2 cellular contexts compared by ENCODE assay signal in genomic region chr17:46140645-46141197, GRCh38.
A peak's percentile ranks its signal among the peaks of the same experiment; 100 is the strongest.
TF ChIP-seq lines count a peak whose summit lies in the region.

No MANE protein-coding gene starts in this region.

TF ChIP-seq in HepG2, 621 proteins besides CTCF, POLR2A, EP300 and RAD21:
- TF ChIP-seq MAFF (IDR thresholded peaks at IDR 0.05; ENCODE audit: low read depth, low read length) (peak; percentile 75), MAFK (conservative IDR thresholded peaks at IDR 0.05 in 1 of 2, IDR thresholded peaks at IDR 0.05 in 1 of 2; ENCODE audit: low read length in 2 of 2) (peak; percentile 67 to 82), PITX1 (CRISPR knock-in tag; IDR thresholded peaks at IDR 0.05) (no peak), ELF3 (CRISPR knock-in tag; IDR thresholded peaks at IDR 0.05) (no peak), ZNF329 (CRISPR knock-in tag; IDR thresholded peaks at IDR 0.05; ENCODE audit: low read depth) (no peak), TBX2 (CRISPR knock-in tag; IDR thresholded peaks at IDR 0.05; ENCODE audit: borderline replicate concordance) (no peak)

TF ChIP-seq in K562, 482 proteins besides CTCF, POLR2A, EP300 and RAD21:
- TF ChIP-seq MAFF (IDR thresholded peaks at IDR 0.05; ENCODE audit: low read length), result peak; percentile 38; the same call in 1 of the 2 replicates
- TF ChIP-seq ZNF316 (IDR thresholded peaks at IDR 0.05), result peak; percentile 88
- TF ChIP-seq ZNF232 (CRISPR knock-in tag; IDR thresholded peaks at IDR 0.05), result peak; percentile 37; the same call in 1 of the 2 replicates
- no peak for TF ChIP-seq LARP7 (IDR thresholded peaks at IDR 0.05)
- TF ChIP-seq MAFG (tag; conservative IDR thresholded peaks at IDR 0.05), result peak; percentile 55; the same call in 1 of the 2 replicates
- TF ChIP-seq C11orf30 (IDR thresholded peaks at IDR 0.05; ENCODE audit: low read depth), result peak; percentile 77
TF ChIP-seq in K562: peak in this region for 5.
